ENCODE assay signal across 20 cellular contexts in the genomic region with DNA sequence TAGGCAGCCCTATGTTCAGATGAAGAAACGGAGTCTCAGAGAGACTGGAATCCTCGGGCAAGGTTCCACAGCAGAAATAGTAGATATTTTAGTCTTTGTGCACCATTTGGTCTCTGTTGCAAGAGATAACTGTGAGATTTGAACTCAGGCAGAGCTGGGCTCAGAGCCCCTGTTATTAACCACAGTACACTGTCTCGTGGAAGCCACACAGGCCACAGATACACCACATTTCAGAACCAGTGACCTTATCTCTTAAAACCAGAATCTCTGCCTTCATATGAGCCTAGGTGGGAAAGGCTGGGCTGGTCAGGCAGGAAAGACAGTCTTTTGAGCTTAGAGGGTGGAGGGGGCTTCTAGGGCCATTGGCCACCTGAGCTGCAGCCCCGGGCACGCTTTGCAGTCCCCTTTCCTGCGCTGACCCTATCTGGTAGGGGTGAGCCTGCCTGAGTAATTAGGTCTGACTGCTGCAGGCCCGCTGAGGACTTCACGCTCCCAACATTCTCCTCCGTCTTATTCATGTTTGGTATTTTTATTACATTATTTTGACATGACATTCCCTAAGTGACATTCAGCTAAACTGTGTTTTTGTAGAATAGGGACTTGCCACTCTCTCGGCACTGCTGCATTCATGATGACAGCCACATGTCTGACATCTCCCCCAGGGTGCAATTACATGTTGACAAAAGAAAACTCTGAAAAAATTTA.
DNase-seq lines count a peak whose midpoint lies in the region; ATAC-seq and TF ChIP-seq lines count a peak whose summit lies in the region.
"Had no signal": no experiment of that assay in that cellular context is flagged by ENCODE, and none has a peak within 500 bp of the region (broad histone marks: within the 10 kb centered on the region; RNA-seq: fewer than 3 reads in every experiment).

No MANE protein-coding gene starts in this region.

- CTCF ChIA-PET in CD8-positive, alpha-beta memory T cell (lab: Charles Lee), result no interaction called here

- H3K27ac ChIP-seq in neural cell (ENCODE audit: low read length), result no peak overlapping the region
- H3K27ac ChIP-seq in uterus, result peak overlapping the region; percentile 84 to 85
- H3K27ac ChIP-seq in CD8-positive, alpha-beta memory T cell (ENCODE audit: low read depth, low read length), result no peak overlapping the region
- H3K27ac ChIP-seq: BLaER1 treated with 17β-estradiol and CSF1 and Interleukin-3, amounts not matched to agents 10 nM and 100 nM; HL-60 had no signal

- no peaks in the 10 kb centered on the region for H3F3A ChIP-seq in neural cell (ENCODE audit: insufficient read depth, low read length, poor library complexity, severe bottlenecking)

- H3K27me3 Mint-ChIP-seq in chondrocyte (ENCODE audit: low read depth), result peaks cover 6% of the 10 kb centered on the region
- peaks cover 80% of the 10 kb centered on the region for H3K27me3 Mint-ChIP-seq in T-helper 17 cell
- peaks cover 12 to 42% of the 10 kb centered on the region in 2 donors for H3K27me3 Mint-ChIP-seq in CD8-positive, alpha-beta memory T cell

- no peaks in the 10 kb centered on the region for H3K9me2 ChIP-seq in neural cell (ENCODE audit: insufficient read depth, low read length)

- no peaks in the 10 kb centered on the region for H4K20me1 ChIP-seq in neural cell (ENCODE audit: insufficient read depth)
- H4K20me1 ChIP-seq: BLaER1 treated with 17β-estradiol and CSF1 and Interleukin-3, amounts not matched to agents 10 nM and 100 nM had no signal

- ATAC-seq in T-helper 17 cell (no peak), HG02678 (IDR thresholded peaks at IDR 0.05; ENCODE audit: unreplicated experiment) (no peak)
- ATAC-seq: CD8-positive, alpha-beta T cell; Right ventricle myocardium inferior had no signal

- no peak overlapping the region for H3K4me3 Mint-ChIP-seq in chondrocyte (ENCODE audit: unreplicated experiment)
- H3K4me3 Mint-ChIP-seq in T-helper 17 cell, result no peak overlapping the region
- H3K4me3 Mint-ChIP-seq in CD8-positive, alpha-beta memory T cell, result no peak overlapping the region
- H3K4me3 Mint-ChIP-seq: CD8-positive, alpha-beta T cell had no signal

- intact Hi-C loops in uterus (cut with DNase I; ENCODE audit: low total_unique reads), result no loop called here

- H3K36me3 Mint-ChIP-seq in chondrocyte (ENCODE audit: low read depth) (no peaks in the 10 kb centered on the region), T-helper 17 cell (ENCODE audit: low read depth) (peaks cover 6% of the 10 kb centered on the region)
- H3K36me3 Mint-ChIP-seq in CD8-positive, alpha-beta memory T cell, result no peaks in the 10 kb centered on the region
- H3K36me3 Mint-ChIP-seq: CD8-positive, alpha-beta T cell had no signal

- DNase-seq in Jurkat, Clone E6-1 (ENCODE audit: low read depth, low spot score), result peak; percentile 38
- no peak for DNase-seq in chondrocyte (ENCODE audit: low spot score)
- DNase-seq in uterus, result no peak
- DNase-seq in T-helper 17 cell, result no peak
- DNase-seq in CD8-positive, alpha-beta memory T cell, result no peak
- DNase-seq: CD8-positive, alpha-beta T cell; H7; IMR-90; Kasumi-1; MG63; NCI-H1092; NCI-H1436 treated with DMSO at 0.1 percent for 48 hours; NCI-H2029; NCI-H69; NK-92 treated with Interleukin-12 subunit alpha and Interleukin-12 subunit beta, amount 100 ng/mL, for 24 hours had no signal

- H3K9ac ChIP-seq in neural cell (ENCODE audit: low read length), result no peak overlapping the region
- H3K9ac ChIP-seq: BLaER1 treated with 17β-estradiol and CSF1 and Interleukin-3, amounts not matched to agents 10 nM and 100 nM had no signal

- no peak overlapping the region for H3K4me3 ChIP-seq in Jurkat, Clone E6-1 (ENCODE audit: low read length)
- no peak overlapping the region for H3K4me3 ChIP-seq in neural cell (ENCODE audit: low read length)
- H3K4me3 ChIP-seq in uterus, result no peak overlapping the region
- H3K4me3 ChIP-seq in CD8-positive, alpha-beta memory T cell (ENCODE audit: low read length), result no peak overlapping the region
- H3K4me3 ChIP-seq: BLaER1 treated with 17β-estradiol and CSF1 and Interleukin-3, amounts not matched to agents 10 nM and 100 nM; MG63 had no signal

- TF ChIP-seq CTCF in chondrocyte (IDR thresholded peaks at IDR 0.05) (no peak), neural cell (IDR thresholded peaks at IDR 0.05; ENCODE audit: poor library complexity, severe bottlenecking) (no peak), uterus (IDR thresholded peaks at IDR 0.05) (no peak)

- H3K79me2 ChIP-seq in neural cell (replicated peaks; ENCODE audit: insufficient read depth, low read length), result no peaks in the 10 kb centered on the region

- POLR2A ChIA-PET in CD8-positive, alpha-beta memory T cell (lab: Charles Lee), result no interaction called here

- TF ChIP-seq RAD21 in neural cell (conservative IDR thresholded peaks at IDR 0.05), result no peak

- no peaks in the 10 kb centered on the region for H3K27me3 ChIP-seq in neural cell (ENCODE audit: insufficient read depth, low read depth, low read length)
- no peaks in the 10 kb centered on the region for H3K27me3 ChIP-seq in uterus
- H3K27me3 ChIP-seq in CD8-positive, alpha-beta memory T cell (ENCODE audit: insufficient read depth, low read length, poor library complexity, severe bottlenecking), result no peaks in the 10 kb centered on the region
- H3K27me3 ChIP-seq: BLaER1 treated with 17β-estradiol and CSF1 and Interleukin-3, amounts not matched to agents 10 nM and 100 nM; MG63 had no signal

- no peak overlapping the region for H2AFZ ChIP-seq in neural cell (ENCODE audit: low read depth, low read length)

- no peaks in the 10 kb centered on the region for H3K36me3 ChIP-seq in neural cell (ENCODE audit: insufficient read depth, low read length)
- H3K36me3 ChIP-seq in uterus, result no peaks in the 10 kb centered on the region
- no peaks in the 10 kb centered on the region for H3K36me3 ChIP-seq in CD8-positive, alpha-beta memory T cell (ENCODE audit: insufficient read depth, low read length)
- H3K36me3 ChIP-seq: BLaER1 treated with 17β-estradiol and CSF1 and Interleukin-3, amounts not matched to agents 10 nM and 100 nM had no signal

- H3K4me2 ChIP-seq in neural cell (ENCODE audit: low read length), result no peak overlapping the region
- H3K4me2 ChIP-seq: BLaER1 treated with 17β-estradiol and CSF1 and Interleukin-3, amounts not matched to agents 10 nM and 100 nM had no signal

- TF ChIP-seq POLR2A in uterus (IDR thresholded peaks at IDR 0.05), result no peak

- H3K9me3 ChIP-seq in neural cell (ENCODE audit: low read length) (no peaks in the 10 kb centered on the region), uterus (no peaks in the 10 kb centered on the region), T-helper 17 cell (ENCODE audit: control insufficient read depth, low read length, poor library complexity, severe bottlenecking) (no peaks in the 10 kb centered on the region)
- no peaks in the 10 kb centered on the region for H3K9me3 ChIP-seq in CD8-positive, alpha-beta memory T cell (ENCODE audit: low read length)
- H3K9me3 ChIP-seq: BLaER1 treated with 17β-estradiol and CSF1 and Interleukin-3, amounts not matched to agents 10 nM and 100 nM; MG63 had no signal

- peak overlapping the region; percentile 38 for H3K27ac Mint-ChIP-seq in chondrocyte (ENCODE audit: unreplicated experiment)
- no peak overlapping the region for H3K27ac Mint-ChIP-seq in T-helper 17 cell
- no peak overlapping the region for H3K27ac Mint-ChIP-seq in CD8-positive, alpha-beta memory T cell
- H3K27ac Mint-ChIP-seq: CD8-positive, alpha-beta T cell had no signal

- H3K4me1 ChIP-seq in uterus, result peaks cover 0 to 7% of the 10 kb centered on the region in 2 donors
- H3K4me1 ChIP-seq in CD8-positive, alpha-beta memory T cell (ENCODE audit: insufficient read depth, low read length), result no peaks in the 10 kb centered on the region

- TF ChIP-seq EP300 in neural cell (conservative IDR thresholded peaks at IDR 0.05; ENCODE audit: poor library complexity, severe bottlenecking), result peak; percentile 71

- no peaks in the 10 kb centered on the region for H3K9me3 Mint-ChIP-seq in chondrocyte (ENCODE audit: low read depth)
- no peaks in the 10 kb centered on the region for H3K9me3 Mint-ChIP-seq in CD8-positive, alpha-beta memory T cell
- H3K9me3 Mint-ChIP-seq: CD8-positive, alpha-beta T cell had no signal

- H3K4me1 Mint-ChIP-seq in chondrocyte (ENCODE audit: low read depth), result peaks cover 38% of the 10 kb centered on the region
- no peaks in the 10 kb centered on the region for H3K4me1 Mint-ChIP-seq in T-helper 17 cell
- no peaks in the 10 kb centered on the region for H3K4me1 Mint-ChIP-seq in CD8-positive, alpha-beta memory T cell

TF ChIP-seq in neural cell, 6 proteins besides CTCF, POLR2A, EP300 and RAD21:
- peak; percentile 83 for TF ChIP-seq POLR2AphosphoS5 (IDR thresholded peaks at IDR 0.05)
- no peak for TF ChIP-seq MXI1 (conservative IDR thresholded peaks at IDR 0.05; ENCODE audit: poor library complexity, severe bottlenecking)
TF ChIP-seq in neural cell: peak in this region for 1.

Comparison
In these comparisons a context has a peak if more than half of its experiments do, and no peak if none do; other contexts are left out.
1. H3K27ac ChIP-seq: peak in uterus (2 of 2); none in neural cell (single experiment) and CD8-positive, alpha-beta memory T cell (single experiment).